Comparison of ENCODE assay signal across 13 cellular contexts in genomic region chr12:48489012-48489411, GRCh38. TPM values are rescaled to one million over a fixed set of nuclear protein-coding genes. Genes with fewer than 3 reads are reported as not detected.
DNase-seq lines count a peak whose midpoint lies in the region; ATAC-seq and TF ChIP-seq lines count a peak whose summit lies in the region.
"Had no signal": no experiment of that assay in that cellular context is flagged by ENCODE, and none has a peak within 500 bp of the region (broad histone marks: within the 10 kb centered on the region; RNA-seq: fewer than 3 reads in every experiment).

No MANE protein-coding gene starts in this region.

- no peak overlapping the region for H3K27ac ChIP-seq in effector memory CD4-positive, alpha-beta T cell (ENCODE audit: insufficient read depth, low read length, poor library complexity, severe bottlenecking)

- H3K27me3 Mint-ChIP-seq in endothelial cell (ENCODE audit: unreplicated experiment) = peaks cover 1% of the 10 kb centered on the region

- TF ChIP-seq CTCF in GM12865 (IDR thresholded peaks at IDR 0.05; ENCODE audit: insufficient read depth, low read depth, low read length, missing control alignments) (no peak), epithelial cell of esophagus (IDR thresholded peaks at IDR 0.05; ENCODE audit: insufficient read depth, low read depth, low read length, missing control alignments) (no peak), endothelial cell (IDR thresholded peaks at IDR 0.05; ENCODE audit: unreplicated experiment) (no peak)

- no peaks in the 10 kb centered on the region for H3K36me3 Mint-ChIP-seq in endothelial cell (ENCODE audit: low read depth, unreplicated experiment)

- H3K27me3 ChIP-seq in effector memory CD4-positive, alpha-beta T cell (replicated peaks; ENCODE audit: control insufficient read depth, insufficient read depth, low read length, poor library complexity, severe bottlenecking) = peaks cover 5% of the 10 kb centered on the region

- no peaks in the 10 kb centered on the region for H3K4me1 Mint-ChIP-seq in endothelial cell (ENCODE audit: unreplicated experiment)
- H3K4me1 Mint-ChIP-seq: nephron had no signal

- DNase-seq in GM12865 (ENCODE audit: low read depth) (peak; percentile 84), epithelial cell of esophagus (ENCODE audit: low read depth) (peak; percentile 96), posterior cingulate gyrus (no peak), NAMALWA (ENCODE audit: low spot score) (no peak), endothelial cell (ENCODE audit: low spot score) (no peak)
- no peak for DNase-seq in effector memory CD4-positive, alpha-beta T cell
- DNase-seq: activated gamma-delta T cell, glutamatergic neuron, Kasumi-1 had no signal

- no peak overlapping the region for H3K27ac Mint-ChIP-seq in endothelial cell (ENCODE audit: unreplicated experiment)
- H3K27ac Mint-ChIP-seq: nephron had no signal

- H3K4me1 ChIP-seq in effector memory CD4-positive, alpha-beta T cell (ENCODE audit: control insufficient read depth, insufficient read depth, low read length, poor library complexity, severe bottlenecking) = no peaks in the 10 kb centered on the region

- H3K9me3 ChIP-seq in effector memory CD4-positive, alpha-beta T cell (ENCODE audit: control insufficient read depth, low read length) = no peaks in the 10 kb centered on the region

- no peak overlapping the region for H3K4me3 Mint-ChIP-seq in endothelial cell (ENCODE audit: unreplicated experiment)
- H3K4me3 Mint-ChIP-seq: nephron had no signal

- intact Hi-C loops in posterior cingulate gyrus (cut with DNase I) = no loop called here

- H3K36me3 ChIP-seq in effector memory CD4-positive, alpha-beta T cell (ENCODE audit: control insufficient read depth, insufficient read depth, low read length) = no peaks in the 10 kb centered on the region

- no peaks in the 10 kb centered on the region for H3K9me3 Mint-ChIP-seq in endothelial cell (ENCODE audit: unreplicated experiment)
- H3K9me3 Mint-ChIP-seq: nephron had no signal

- H3K4me3 ChIP-seq in GM12865 (ENCODE audit: low read depth, low read length) (no peak overlapping the region), epithelial cell of esophagus (ENCODE audit: low read length) (peak overlapping the region; percentile 23)
- H3K4me3 ChIP-seq in effector memory CD4-positive, alpha-beta T cell (ENCODE audit: insufficient read depth, low read depth, low read length, poor library complexity, severe bottlenecking) = no peak overlapping the region

- peak; percentile 95 for ATAC-seq in GM21360 (IDR thresholded peaks at IDR 0.05; ENCODE audit: unreplicated experiment)
- peak; percentile 89 for ATAC-seq in HG03139 (IDR thresholded peaks at IDR 0.05; ENCODE audit: unreplicated experiment)
- ATAC-seq: SK-N-SH treated with all-trans-retinoic acid at 6 μM for 48 hours had no signal

RNA-seq across cellular contexts. Expression of gene C12orf54, which starts 6.7 kb away (rescaled TPM):
- not detected for total RNA-seq in endothelial cell (ENCODE audit: unreplicated experiment)

RNA-seq across cellular contexts. Expression of gene ANP32D, which starts 16.7 kb away (rescaled TPM):
- total RNA-seq in endothelial cell (ENCODE audit: unreplicated experiment) = not detected

RNA-seq across cellular contexts. Expression of gene OR8S1, which starts 36.4 kb away (rescaled TPM):
- not detected for total RNA-seq in endothelial cell (ENCODE audit: unreplicated experiment)

Comparison
In these comparisons a context has a peak if more than half of its experiments do, and no peak if none do; other contexts are left out.
1. DNase-seq: peak in GM12865 (single experiment) and epithelial cell of esophagus (single experiment); none in effector memory CD4-positive, alpha-beta T cell (0 of 3), posterior cingulate gyrus (0 of 10), NAMALWA (single experiment) and endothelial cell (single experiment).